ENCODE assay signal across 8 cellular contexts in genomic region chr19:19120308-19121156, GRCh38. TPM values are rescaled to one million over a fixed set of nuclear protein-coding genes. Genes with fewer than 3 reads are reported as not detected.
DNase-seq lines count a peak whose midpoint lies in the region; ATAC-seq and TF ChIP-seq lines count a peak whose summit lies in the region.

No MANE protein-coding gene starts in this region.

- H3K9me3 ChIP-seq in MG63: peaks cover 22% of the 10 kb centered on the region

- no peaks in the 10 kb centered on the region for H3K27me3 ChIP-seq in MG63

- H3K4me1 Mint-ChIP-seq in mesothelial cell of epicardium (no peaks in the 10 kb centered on the region), CD14-positive monocyte (no peaks in the 10 kb centered on the region)

- intact Hi-C loops in CD14-positive monocyte (cut with micrococcal nuclease): no loop called here

- H3K27me3 Mint-ChIP-seq in mesothelial cell of epicardium (ENCODE audit: low read depth) (no peaks in the 10 kb centered on the region), CD14-positive monocyte (ENCODE audit: low read depth in 3 of 3) (no peaks in the 10 kb centered on the region)

- peaks cover 66% of the 10 kb centered on the region for H3K36me3 ChIP-seq in MG63

- H3K36me3 Mint-ChIP-seq in mesothelial cell of epicardium (peaks cover 35% of the 10 kb centered on the region), CD14-positive monocyte (peaks cover 18 to 27% of the 10 kb centered on the region in 2 donors)

- H3K4me3 Mint-ChIP-seq in mesothelial cell of epicardium: peak overlapping the region; percentile 37
- H3K4me3 Mint-ChIP-seq in CD14-positive monocyte: no peak overlapping the region

- peak; percentile 68 for DNase-seq in D341Med (ENCODE audit: low spot score)
- peak; percentile 47 for DNase-seq in MG63
- DNase-seq in choroid plexus epithelial cell (ENCODE audit: low read depth): peak; percentile 97
- peak; percentile 75 to 86 for DNase-seq in mesothelial cell of epicardium (ENCODE audit: low spot score in 2 of 2, unreplicated experiment in 2 of 2)
- DNase-seq in CD14-positive monocyte (ENCODE audit: low spot score): no peak

- ATAC-seq in GM19351 (IDR thresholded peaks at IDR 0.05; ENCODE audit: unreplicated experiment): no peak
- no peak for ATAC-seq in GM21717 (IDR thresholded peaks at IDR 0.05; ENCODE audit: unreplicated experiment)
- ATAC-seq in HG03457 (IDR thresholded peaks at IDR 0.05; ENCODE audit: unreplicated experiment): no peak

- TF ChIP-seq CTCF in choroid plexus epithelial cell (conservative IDR thresholded peaks at IDR 0.05; ENCODE audit: low read depth, low read length) (no peak), mesothelial cell of epicardium (IDR thresholded peaks at IDR 0.05; ENCODE audit: unreplicated experiment) (no peak), CD14-positive monocyte (IDR thresholded peaks at IDR 0.05) (no peak)

- H3K9me3 Mint-ChIP-seq in mesothelial cell of epicardium (peaks cover 16% of the 10 kb centered on the region), CD14-positive monocyte (peaks cover 2 to 11% (median 8%) of the 10 kb centered on the region in 7 donors)

- H3K27ac Mint-ChIP-seq in mesothelial cell of epicardium (no peak overlapping the region), CD14-positive monocyte (no peak overlapping the region)

- no peak overlapping the region for H3K4me3 ChIP-seq in MG63
- H3K4me3 ChIP-seq in choroid plexus epithelial cell (ENCODE audit: low read depth, low read length): peak overlapping the region; percentile 46

RNA-seq across cellular contexts. Expression of gene TMEM161A, which starts 17.7 kb away (rescaled TPM):
- 33.2 and 64.3 TPM in 2 replicates for total RNA-seq in MG63 (2014; rRNA removed; shearing (Covaris generic); ENCODE audit: low replicate concordance)
- total RNA-seq in mesothelial cell of epicardium: 45.5 to 48.4 TPM (median 46.5 TPM) in 3 replicates
- 10 to 100 TPM; 14.3 to 15.3 TPM for polyA plus RNA-seq in CD14-positive monocyte

RNA-seq across cellular contexts. Expression of gene MEF2B, which starts 49.5 kb away (rescaled TPM):
- 2.1 TPM in 1 of 2 replicates, not detected in the other for total RNA-seq in MG63 (2014; rRNA removed; shearing (Covaris generic); ENCODE audit: low replicate concordance)
- 1.4 to 2.9 TPM (median 2.8 TPM) in 3 replicates for total RNA-seq in mesothelial cell of epicardium
- under 1 TPM; 0.15 to 0.30 TPM for polyA plus RNA-seq in CD14-positive monocyte

RNA-seq across cellular contexts. Expression of gene SLC25A42, which starts 56.7 kb away (rescaled TPM):
- total RNA-seq in MG63 (2014; rRNA removed; shearing (Covaris generic); ENCODE audit: low replicate concordance): 2.0 and 10.0 TPM in 2 replicates
- 21.2 to 22.1 TPM (median 21.2 TPM) in 3 replicates for total RNA-seq in mesothelial cell of epicardium
- polyA plus RNA-seq in CD14-positive monocyte: 1 to 10 TPM in 1 of 2 donors, under 1 TPM in 1; 0.68 to 1.1 TPM
